Comparison of ENCODE assay signal across 25 cellular contexts in genomic region chr14:29800961-29801360, GRCh38.
A peak's percentile ranks its signal among the peaks of the same experiment; 100 is the strongest.
DNase-seq lines count a peak whose midpoint lies in the region; ATAC-seq and TF ChIP-seq lines count a peak whose summit lies in the region.
"Had no signal": no experiment of that assay in that cellular context is flagged by ENCODE, and none has a peak within 500 bp of the region (broad histone marks: within the 10 kb centered on the region; RNA-seq: fewer than 3 reads in every experiment).

No MANE protein-coding gene starts in this region.

- no peaks in the 10 kb centered on the region for H3K36me3 ChIP-seq in osteoblast (ENCODE audit: insufficient read depth, low read length)
- H3K36me3 ChIP-seq in Peyer's patch: no peaks in the 10 kb centered on the region
- H3K36me3 ChIP-seq: ascending aorta, esophagus squamous epithelium, upper lobe of left lung had no signal

- H3K4me3 Mint-ChIP-seq in activated T-cell treated with anti-CD3 and anti-CD28 coated beads, Interleukin-2, amount 50 U/mL, for 72 hours: no peak overlapping the region
- H3K4me3 Mint-ChIP-seq: activated CD4-positive, alpha-beta T cell treated with anti-CD3 and anti-CD28 coated beads for 36 hours; activated naive CD4-positive, alpha-beta T cell treated with anti-CD3 and anti-CD28 coated beads, Interleukin-2, amount 50 U/mL, for 24 hours had no signal

- peaks cover 77% of the 10 kb centered on the region for H3K79me2 ChIP-seq in osteoblast (ENCODE audit: insufficient read depth, low read length)

- no peaks in the 10 kb centered on the region for H3K27me3 Mint-ChIP-seq in activated T-cell treated with anti-CD3 and anti-CD28 coated beads, Interleukin-2, amount 50 U/mL, for 72 hours (ENCODE audit: low read depth)
- H3K27me3 Mint-ChIP-seq: activated CD4-positive, alpha-beta T cell treated with anti-CD3 and anti-CD28 coated beads for 36 hours; activated naive CD4-positive, alpha-beta T cell treated with anti-CD3 and anti-CD28 coated beads, Interleukin-2, amount 50 U/mL, for 24 hours; B cell had no signal

- H3K4me2 ChIP-seq in osteoblast (ENCODE audit: insufficient read depth, low read length): no peak overlapping the region

- DNase-seq in DMS 273 (lab: John Stamatoyannopoulos, UW; ENCODE audit: unreplicated experiment) (peak; percentile 42), DMS 273 treated with DMSO at 0.1 percent for 48 hours (lab: John Stamatoyannopoulos, UW) (no peak), NCI-H69 (lab: John Stamatoyannopoulos, UW) (peak; percentile 32), epithelial cell of proximal tubule (ENCODE audit: low read depth) (no peak), osteoblast (ENCODE audit: insufficient read length, low spot score, missing footprints) (no peak), Peyer's patch (no peak)
- DNase-seq in activated T-cell treated with anti-CD3 and anti-CD28 coated beads, Interleukin-2, amount 50 U/mL, for 72 hours: no peak
- DNase-seq in activated CD4-positive, alpha-beta T cell treated with anti-CD3 and anti-CD28 coated beads for 1 hour: no peak
- DNase-seq: activated CD4-positive, alpha-beta T cell treated with anti-CD3 and anti-CD28 coated beads for 36 hours; activated T-cell treated with anti-CD3 and anti-CD28 coated beads, Interleukin-2, amount 50 U/mL, for 48 hours; COR-L47; effector memory CD4-positive, alpha-beta T cell; esophagus squamous epithelium; KG1; kidney glomerular epithelial cell; NCI-H1694 treated with DMSO at 0.1 percent for 48 hours; NCI-H748 treated with DMSO at 0.1 percent for 48 hours; right cardiac atrium; stimulated activated CD4-positive, alpha-beta T cell treated with anti-CD3 and anti-CD28 coated beads, Interleukin-15, amount 100 ng/mL, for 24 hours; upper lobe of left lung had no signal

- H3K4me1 ChIP-seq in osteoblast (ENCODE audit: insufficient read depth, low read length) (peaks cover 3% of the 10 kb centered on the region), Peyer's patch (no peaks in the 10 kb centered on the region)

- H3K27ac Mint-ChIP-seq in activated T-cell treated with anti-CD3 and anti-CD28 coated beads, Interleukin-2, amount 50 U/mL, for 72 hours: no peak overlapping the region
- H3K27ac Mint-ChIP-seq: activated CD4-positive, alpha-beta T cell treated with anti-CD3 and anti-CD28 coated beads for 36 hours; activated naive CD4-positive, alpha-beta T cell treated with anti-CD3 and anti-CD28 coated beads, Interleukin-2, amount 50 U/mL, for 24 hours; B cell had no signal

- TF ChIP-seq POLR2A in Peyer's patch (IDR thresholded peaks at IDR 0.05): no peak

- no peaks in the 10 kb centered on the region for H3K27me3 ChIP-seq in osteoblast (ENCODE audit: insufficient read depth, low read length)
- no peaks in the 10 kb centered on the region for H3K27me3 ChIP-seq in Peyer's patch
- H3K27me3 ChIP-seq: ascending aorta, esophagus squamous epithelium, upper lobe of left lung had no signal

- H3K27ac ChIP-seq in osteoblast (ENCODE audit: low read depth, low read length) (no peak overlapping the region), Peyer's patch (no peak overlapping the region)
- H3K27ac ChIP-seq: 22Rv1, ascending aorta, esophagus squamous epithelium, upper lobe of left lung had no signal

- H4K20me1 ChIP-seq in osteoblast (ENCODE audit: insufficient read depth, low read length): peaks cover 24% of the 10 kb centered on the region

- no peaks in the 10 kb centered on the region for H3K36me3 Mint-ChIP-seq in activated T-cell treated with anti-CD3 and anti-CD28 coated beads, Interleukin-2, amount 50 U/mL, for 72 hours (ENCODE audit: insufficient read depth in 2 of 2)
- H3K36me3 Mint-ChIP-seq: activated naive CD4-positive, alpha-beta T cell treated with anti-CD3 and anti-CD28 coated beads, Interleukin-2, amount 50 U/mL, for 24 hours had no signal

- TF ChIP-seq CTCF in epithelial cell of proximal tubule (conservative IDR thresholded peaks at IDR 0.05; ENCODE audit: low read depth, low read length) (peak; percentile 24), osteoblast (IDR thresholded peaks at IDR 0.05; ENCODE audit: extremely low read depth, low read depth, low read length) (peak; percentile 30), Peyer's patch (IDR thresholded peaks at IDR 0.05) (no peak)

- no peak overlapping the region for H3K4me3 ChIP-seq in epithelial cell of proximal tubule (ENCODE audit: low read depth, low read length)
- no peak overlapping the region for H3K4me3 ChIP-seq in osteoblast (ENCODE audit: insufficient read depth, low read length)
- no peak overlapping the region for H3K4me3 ChIP-seq in Peyer's patch
- H3K4me3 ChIP-seq: ascending aorta, esophagus squamous epithelium, upper lobe of left lung had no signal

- H2AFZ ChIP-seq in osteoblast (ENCODE audit: low read length): no peak overlapping the region

- no peak for ATAC-seq in activated T-cell treated with anti-CD3 and anti-CD28 coated beads, Interleukin-2, amount 50 U/mL, for 72 hours (replicated peaks in 1 of 2)
- ATAC-seq: activated CD4-positive, alpha-beta T cell treated with anti-CD3 and anti-CD28 coated beads for 36 hours; right cardiac atrium; Right ventricle myocardium inferior had no signal

- no peaks in the 10 kb centered on the region for H3K4me1 Mint-ChIP-seq in activated T-cell treated with anti-CD3 and anti-CD28 coated beads, Interleukin-2, amount 50 U/mL, for 72 hours (ENCODE audit: low read depth)
- H3K4me1 Mint-ChIP-seq: activated CD4-positive, alpha-beta T cell treated with anti-CD3 and anti-CD28 coated beads for 36 hours; activated naive CD4-positive, alpha-beta T cell treated with anti-CD3 and anti-CD28 coated beads, Interleukin-2, amount 50 U/mL, for 24 hours had no signal

- H3K9me3 ChIP-seq in osteoblast (ENCODE audit: low read depth, low read length): no peaks in the 10 kb centered on the region
- H3K9me3 ChIP-seq in Peyer's patch: no peaks in the 10 kb centered on the region
- H3K9me3 ChIP-seq: ascending aorta, esophagus squamous epithelium, upper lobe of left lung had no signal

- H3K9me3 Mint-ChIP-seq in activated T-cell treated with anti-CD3 and anti-CD28 coated beads, Interleukin-2, amount 50 U/mL, for 72 hours: peaks cover 5 to 7% of the 10 kb centered on the region in 2 donors
- H3K9me3 Mint-ChIP-seq: activated naive CD4-positive, alpha-beta T cell treated with anti-CD3 and anti-CD28 coated beads, Interleukin-2, amount 50 U/mL, for 24 hours had no signal

Comparison
In these comparisons a context has a peak if more than half of its experiments do, and no peak if none do; other contexts are left out.
1. DNase-seq: peak in DMS 273 (single experiment) and NCI-H69 (single experiment); none in DMS 273 treated with DMSO at 0.1 percent for 48 hours (single experiment), epithelial cell of proximal tubule (single experiment), osteoblast (single experiment), Peyer's patch (0 of 3), activated T-cell treated with anti-CD3 and anti-CD28 coated beads, Interleukin-2, amount 50 U/mL, for 72 hours (0 of 2) and activated CD4-positive, alpha-beta T cell treated with anti-CD3 and anti-CD28 coated beads for 1 hour (single experiment).
2. CTCF ChIP-seq: peak in epithelial cell of proximal tubule (single experiment) and osteoblast (single experiment); none in Peyer's patch (0 of 6).